10 cellular contexts compared by ENCODE assay signal in the genomic region with DNA sequence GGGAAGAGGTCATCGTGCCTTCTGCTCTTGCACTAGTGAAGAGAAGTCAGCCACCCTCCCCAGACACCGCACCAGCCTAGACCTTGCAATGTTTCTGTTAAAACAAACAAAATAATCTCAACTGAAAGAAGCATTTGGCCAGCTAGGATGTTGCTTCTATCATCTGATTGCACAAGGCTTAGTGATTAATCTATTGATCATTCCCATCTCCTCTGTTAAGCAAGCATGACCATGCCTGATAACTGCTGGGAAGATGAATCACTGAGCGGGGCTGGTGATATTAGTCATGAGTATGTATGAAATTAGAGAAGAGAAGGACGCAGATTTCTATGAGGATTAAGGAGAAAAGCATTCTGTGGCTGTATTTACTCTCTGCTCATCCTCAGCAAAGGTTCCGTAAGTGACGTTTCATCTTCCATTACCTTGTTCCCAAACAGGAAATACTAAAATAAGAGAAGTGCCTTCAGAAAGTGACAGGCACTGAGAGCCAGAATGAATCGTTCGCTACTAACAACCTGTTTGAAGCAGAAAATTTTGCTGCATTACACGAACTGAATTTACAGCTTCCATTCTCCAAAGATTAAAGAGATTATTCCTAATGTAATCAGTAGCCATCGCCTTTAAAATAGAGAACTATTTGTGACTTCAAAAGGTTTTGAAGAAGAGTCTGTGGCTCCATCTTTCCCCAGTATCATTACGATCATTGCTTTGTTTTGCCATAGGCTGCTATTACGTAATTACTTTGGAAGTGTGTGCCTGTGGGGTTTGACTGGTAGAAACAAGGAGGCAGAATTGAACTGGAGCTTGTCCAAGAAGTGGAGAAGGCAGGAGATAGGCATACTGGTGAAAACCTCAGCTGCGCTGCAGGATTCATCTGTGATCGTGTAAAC.
A peak's percentile ranks its signal among the peaks of the same experiment; 100 is the strongest.
DNase-seq lines count a peak whose midpoint lies in the region; FAIRE-seq lines count a peak whose summit lies in the region.
"Had no signal": no experiment of that assay in that cellular context is flagged by ENCODE, and none has a peak within 500 bp of the region (broad histone marks: within the 10 kb centered on the region; RNA-seq: fewer than 3 reads in every experiment).

No MANE protein-coding gene starts in this region.

- H3K14ac ChIP-seq in neuronal stem cell (ENCODE audit: low read length), result no peak overlapping the region

- no peak overlapping the region for H3K9ac ChIP-seq in neuronal stem cell (ENCODE audit: low read depth, low read length, poor library complexity)
- H3K9ac ChIP-seq: parathyroid adenoma had no signal

- H3K27ac ChIP-seq in cingulate gyrus (ENCODE audit: low read depth, low read length) (peak overlapping the region; percentile 69), neuronal stem cell (replicated peaks; ENCODE audit: low read length) (no peak overlapping the region)
- H3K27ac ChIP-seq: parathyroid adenoma had no signal

- H3K27me3 ChIP-seq in neuronal stem cell (ENCODE audit: control insufficient read depth in 3 of 3, insufficient read depth in 3 of 3, low read depth in 1 of 3, low read length in 3 of 3), result no peaks in the 10 kb centered on the region

- H3K23ac ChIP-seq in neuronal stem cell (ENCODE audit: low read depth, low read length, poor library complexity), result no peak overlapping the region

- H2AK5ac ChIP-seq in neuronal stem cell (ENCODE audit: low read depth, low read length), result no peak overlapping the region

- DNase-seq in GM04503 (ENCODE audit: low read depth) (peak; percentile 60), NCI-H510A (lab: John Stamatoyannopoulos, UW) (peak; percentile 25), neuronal stem cell (ENCODE audit: low spot score) (no peak), GM19239 (ENCODE audit: insufficient read length, low spot score) (no peak), DMS79 (lab: John Stamatoyannopoulos, UW) (no peak), GDM1 (lab: John Stamatoyannopoulos, UW) (no peak)
- no peak for DNase-seq in activated CD8-positive, alpha-beta memory T cell treated with anti-CD3 and anti-CD28 coated beads, Interleukin-2, amount 50 U/mL, for 4 hours
- DNase-seq: stimulated activated CD8-positive, alpha-beta memory T cell treated with anti-CD3 and anti-CD28 coated beads, Interleukin-4, amount 100 ng/mL, for 48 hours had no signal

- H3K9me3 ChIP-seq in neuronal stem cell (replicated peaks in 1 of 2; ENCODE audit: control insufficient read depth in 2 of 2, insufficient read depth in 1 of 2, low read depth in 1 of 2, low read length in 2 of 2), result no peaks in the 10 kb centered on the region

- no peak overlapping the region for H3K4ac ChIP-seq in neuronal stem cell (ENCODE audit: low read length)

- no CpG with 5 or more reads among the region's 14 CpGs for WGBS in neuronal stem cell (ENCODE audit: extremely low coverage in 2 of 2, insufficient read length in 2 of 2, insufficient replicate concordance in 1 of 2), 2 donors

- H2BK5ac ChIP-seq in neuronal stem cell (ENCODE audit: low read length), result no peak overlapping the region

- H3K4me3 ChIP-seq in neuronal stem cell (ENCODE audit: low read length in 2 of 2), result no peak overlapping the region

- no peak overlapping the region for H3K18ac ChIP-seq in neuronal stem cell (ENCODE audit: low read length)

- H4K91ac ChIP-seq in neuronal stem cell (ENCODE audit: low read depth, low read length, poor library complexity), result no peak overlapping the region

- peaks cover 6 to 19% of the 10 kb centered on the region in 2 donors for H3K4me1 ChIP-seq in neuronal stem cell (ENCODE audit: control insufficient read depth in 2 of 2, insufficient read depth in 1 of 2, low read depth in 1 of 2, low read length in 2 of 2)
- H3K4me1 ChIP-seq: parathyroid adenoma had no signal

- H2AFZ ChIP-seq in neuronal stem cell (ENCODE audit: low read length), result peak overlapping the region; percentile 26
- H2AFZ ChIP-seq: parathyroid adenoma had no signal

- FAIRE-seq in GM19239 (lab: Jason Lieb, UNC), result no peak

- H3K79me1 ChIP-seq in neuronal stem cell (ENCODE audit: low read depth, low read length), result no peaks in the 10 kb centered on the region

- no peak overlapping the region for H2BK120ac ChIP-seq in neuronal stem cell (ENCODE audit: low read depth, low read length)

- no peak overlapping the region for H2BK12ac ChIP-seq in neuronal stem cell (ENCODE audit: low read length)

- no peak overlapping the region for H4K8ac ChIP-seq in neuronal stem cell (ENCODE audit: low read depth, low read length)

- no peak overlapping the region for H2BK15ac ChIP-seq in neuronal stem cell (ENCODE audit: low read length)

- H3K4me2 ChIP-seq in neuronal stem cell (ENCODE audit: insufficient read depth, low read length, poor library complexity, severe bottlenecking), result peak overlapping the region; percentile 22

- no peaks in the 10 kb centered on the region for H3K36me3 ChIP-seq in neuronal stem cell (replicated peaks in 1 of 2; ENCODE audit: control insufficient read depth in 2 of 2, insufficient read depth in 2 of 2, low read length in 2 of 2)

Comparison
In these comparisons a context has a peak if more than half of its experiments do, and no peak if none do; other contexts are left out.
1. DNase-seq: peak in GM04503 (single experiment) and NCI-H510A (single experiment); none in neuronal stem cell (single experiment), GM19239 (single experiment), activated CD8-positive, alpha-beta memory T cell treated with anti-CD3 and anti-CD28 coated beads, Interleukin-2, amount 50 U/mL, for 4 hours (single experiment), DMS79 (single experiment) and GDM1 (single experiment).